ENCODE assay signal across 17 cellular contexts in the genomic region with DNA sequence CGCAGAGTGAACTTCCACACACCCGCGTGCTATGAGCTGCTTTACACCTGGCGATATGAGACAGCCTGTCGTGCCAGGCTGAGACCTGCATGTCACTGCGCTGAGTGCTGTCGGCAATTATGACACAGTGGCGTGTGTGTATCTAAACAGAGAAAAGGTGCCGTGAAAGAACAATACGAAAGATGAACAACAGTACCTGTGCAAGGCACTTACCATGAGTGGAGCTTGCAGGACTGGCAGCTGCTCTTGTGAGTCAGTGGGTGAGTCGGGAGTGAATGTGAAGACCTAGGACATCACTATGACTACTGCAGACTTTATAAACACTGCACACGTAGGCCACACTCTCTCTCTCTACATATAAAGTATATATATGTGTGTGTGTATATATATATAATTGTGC.
DNase-seq lines count a peak whose midpoint lies in the region; ATAC-seq, FAIRE-seq and TF ChIP-seq lines count a peak whose summit lies in the region.
"Had no signal": no experiment of that assay in that cellular context is flagged by ENCODE, and none has a peak within 500 bp of the region (broad histone marks: within the 10 kb centered on the region; RNA-seq: fewer than 3 reads in every experiment).

No MANE protein-coding gene starts in this region.

- H2BK5ac ChIP-seq in H1 (ENCODE audit: low read depth, low read length): peak overlapping the region; percentile 45; the same call in 1 of the 2 replicates

- H2AFZ ChIP-seq in H1 (ENCODE audit: low read length): no peak overlapping the region

- H3K79me2 ChIP-seq in H1 (ENCODE audit: control insufficient read depth in 1 of 2, insufficient read depth in 2 of 2, low read length in 2 of 2): no peaks in the 10 kb centered on the region

- no peak overlapping the region for H3K23ac ChIP-seq in H1 (ENCODE audit: insufficient read length)

- peak; percentile 18 for DNase-seq in right atrium auricular region (ENCODE audit: low spot score)
- DNase-seq in Right ventricle myocardium superior: no peak
- DNase-seq in RWPE1 (ENCODE audit: low spot score): peak; percentile 39
- DNase-seq in H1 (ENCODE audit: low read depth in 1 of 2, low spot score in 2 of 2): no peak
- no peak for DNase-seq in stimulated activated naive CD8-positive, alpha-beta T cell treated with anti-CD3 and anti-CD28 coated beads, Interleukin-15, Interleukin-2, amounts not matched to agents 100 U/mL and 50 U/mL, for 24 hours
- DNase-seq in effector CD4-positive, alpha-beta T cell: no peak
- DNase-seq in DMS153 (lab: John Stamatoyannopoulos, UW): no peak
- no peak for DNase-seq in NCI-H2196 treated with DMSO at 0.1 percent for 48 hours (lab: John Stamatoyannopoulos, UW; ENCODE audit: unreplicated experiment)
- DNase-seq: central memory CD4-positive, alpha-beta T cell; heart right ventricle; NCI-H1048; NCI-H524; nephron progenitor cell; right cardiac atrium; substantia nigra had no signal

- no peak for TF ChIP-seq RAD21 in H1 (IDR thresholded peaks at IDR 0.05 in 1 of 2, conservative IDR thresholded peaks at IDR 0.05 in 1 of 2; ENCODE audit: low read depth in 2 of 2, low read length in 2 of 2)

- TF ChIP-seq POLR2A in H1 (IDR thresholded peaks at IDR 0.05; ENCODE audit: control extremely low read depth in 1 of 2, low read depth in 2 of 2, low read length in 2 of 2): no peak

- H2BK12ac ChIP-seq in H1 (ENCODE audit: low read depth, low read length): 0 out of 2 replicates have a peak overlapping the region, but pooled peaks have one; percentile 79

- H3K14ac ChIP-seq in H1 (ENCODE audit: insufficient read length): no peak overlapping the region

- no peak overlapping the region for H3K4me2 ChIP-seq in H1 (ENCODE audit: insufficient read depth in 1 of 2, low read depth in 2 of 2, low read length in 2 of 2)

- no peaks in the 10 kb centered on the region for H4K20me1 ChIP-seq in H1 (replicated peaks in 1 of 2; ENCODE audit: control insufficient read depth in 1 of 2, insufficient read depth in 2 of 2, low read length in 2 of 2)

- no peak overlapping the region for H2BK120ac ChIP-seq in H1 (replicated peaks; ENCODE audit: low read depth, low read length)

- FAIRE-seq in H1 (lab: Jason Lieb, UNC): no peak
- FAIRE-seq: G401.6, HTR-8/SVneo had no signal

- H3K23me2 ChIP-seq in H1 (ENCODE audit: low read depth, low read length): no peaks in the 10 kb centered on the region

- H3K9ac ChIP-seq in H1 (replicated peaks in 1 of 4; ENCODE audit: extremely low read depth in 1 of 4, low read depth in 3 of 4, low read length in 3 of 4): no peak overlapping the region

- H3K4ac ChIP-seq in H1 (replicated peaks; ENCODE audit: insufficient read length, low read depth, low read length): no peak overlapping the region

- CTCF ChIA-PET in RWPE1 (lab: Yijun Ruan, JAX) (interaction anchor here (0.7 kb wide), 1 partner anchor 34 kb away, joined by 3 read pairs; no protein-coding TSS in a partner anchor), H1 (lab: Charles Lee; ENCODE audit: partially characterized antibody) (interaction anchor here (0.7 to 1.6 kb wide), 5 partner anchors 10 to 28 kb away, joined by 3 to 4 read pairs (median 3); no protein-coding TSS in a partner anchor)

- no peak for ATAC-seq in Right ventricle myocardium superior (ENCODE audit: poor library complexity)
- ATAC-seq in stimulated activated naive CD8-positive, alpha-beta T cell treated with anti-CD3 and anti-CD28 coated beads, Interleukin-15, Interleukin-2, amounts not matched to agents 100 U/mL and 50 U/mL, for 24 hours: peak; percentile 28
- ATAC-seq: heart right ventricle, right cardiac atrium had no signal

- H4K5ac ChIP-seq in H1 (ENCODE audit: insufficient read length, low read depth, low read length): no peak overlapping the region

- peak overlapping the region; percentile 95 for H2AK5ac ChIP-seq in H1 (ENCODE audit: low read depth, low read length)

- H3K27me3 ChIP-seq in right atrium auricular region: no peaks in the 10 kb centered on the region
- H3K27me3 ChIP-seq in H1 (replicated peaks in 1 of 4; ENCODE audit: control insufficient read depth in 3 of 4, extremely low read depth in 1 of 4, insufficient read depth in 3 of 4, low read length in 3 of 4): 0 out of 7 replicates have a peak, but pooled peaks cover 0 to under 1% (median 0%) of the 10 kb centered on the region in 4 experiments

- no peaks in the 10 kb centered on the region for H3K4me1 ChIP-seq in right atrium auricular region
- peaks cover 2 to 6% (median 5%) of the 10 kb centered on the region in 4 experiments; a peak in 5 of 7 replicates for H3K4me1 ChIP-seq in H1 (replicated peaks in 1 of 4; ENCODE audit: control insufficient read depth in 3 of 4, insufficient read depth in 4 of 4, low read length in 3 of 4)

- peak overlapping the region; percentile 62 for H4K91ac ChIP-seq in H1 (replicated peaks; ENCODE audit: insufficient read length, low read length)

- H3K36me3 ChIP-seq in right atrium auricular region (no peaks in the 10 kb centered on the region), H1 (ENCODE audit: control insufficient read depth in 2 of 4, insufficient read depth in 4 of 4, low read length in 3 of 4) (no peaks in the 10 kb centered on the region)
- H3K36me3 ChIP-seq: heart right ventricle had no signal

- POLR2A ChIA-PET in RWPE1 (lab: Yijun Ruan, JAX; ENCODE audit: low non-redundant PET) (interaction anchor here (0.6 kb wide), 1 partner anchor 22 kb away, joined by 4 read pairs; no protein-coding TSS in a partner anchor), H1 (lab: Charles Lee; ENCODE audit: partially characterized antibody) (interaction anchor here (1.5 kb wide), 1 partner anchor 16 kb away, joined by 3 read pairs; no protein-coding TSS in a partner anchor)

- no peaks in the 10 kb centered on the region for H3K79me1 ChIP-seq in H1 (ENCODE audit: low read depth, low read length)

- H2BK15ac ChIP-seq in H1 (ENCODE audit: low read length): no peak overlapping the region

- no peak for TF ChIP-seq EP300 in H1 (IDR thresholded peaks at IDR 0.05; ENCODE audit: borderline replicate concordance in 1 of 2, low read depth in 2 of 2, low read length in 2 of 2)

- H3K56ac ChIP-seq in H1 (replicated peaks; ENCODE audit: insufficient read length, low read depth, low read length): no peak overlapping the region

- H3K27ac ChIP-seq in right atrium auricular region: no peak overlapping the region
- no peak overlapping the region for H3K27ac ChIP-seq in RWPE1
- no peak overlapping the region for H3K27ac ChIP-seq in H1 (ENCODE audit: low read depth, low read length)
- H3K27ac ChIP-seq: heart right ventricle had no signal

- TF ChIP-seq CTCF in right atrium auricular region (IDR thresholded peaks at IDR 0.05) (no peak), RWPE1 (conservative IDR thresholded peaks at IDR 0.05; ENCODE audit: low read depth) (no peak), H1 (IDR thresholded peaks at IDR 0.05; ENCODE audit: control extremely low read depth in 1 of 3, insufficient read depth in 1 of 3, low read depth in 1 of 3, low read length in 3 of 3) (no peak)

- no peaks in the 10 kb centered on the region for H3K9me3 ChIP-seq in right atrium auricular region
- no peaks in the 10 kb centered on the region for H3K9me3 ChIP-seq in H1 (ENCODE audit: insufficient read depth in 2 of 2, low read depth in 1 of 2, low read length in 1 of 2)

- H2BK20ac ChIP-seq in H1 (ENCODE audit: low read length): no peak overlapping the region

- intact Hi-C loops in Right ventricle myocardium superior (cut with DNase I): no loop called here

- no peak overlapping the region for H4K8ac ChIP-seq in H1 (ENCODE audit: extremely low read depth, insufficient read depth, low read length)

- no peak overlapping the region for H3K18ac ChIP-seq in H1 (ENCODE audit: extremely low read depth, low read length)

- no peak overlapping the region for H3K4me3 ChIP-seq in right atrium auricular region
- no peak overlapping the region for H3K4me3 ChIP-seq in H1 (ENCODE audit: extremely low read depth in 1 of 4, insufficient read depth in 2 of 4, low read depth in 3 of 4, low read length in 4 of 4)
- H3K4me3 ChIP-seq: heart right ventricle had no signal

- 93% methylated on average over 12 of the region's 12 CpGs; no CpG with 5 or more reads in 1 of the 2 experiments for WGBS in H1 (ENCODE audit: extremely low coverage in 1 of 2, insufficient coverage in 1 of 2, insufficient read length in 1 of 2, insufficient replicate concordance in 2 of 2, low coverage in 1 of 2, low lambda C conversion rate in 2 of 2, missing lambda C conversion rate in 1 of 2), 2 experiments

TF ChIP-seq in H1, 55 proteins besides CTCF, POLR2A, EP300 and RAD21 (continues in another document):
- TF ChIP-seq PHF8 (conservative IDR thresholded peaks at IDR 0.05; ENCODE audit: low read depth, low read length) (no peak), TEAD4 (IDR thresholded peaks at IDR 0.05; ENCODE audit: low read depth, low read length) (no peak), JUN (IDR thresholded peaks at IDR 0.05; ENCODE audit: low read depth, low read length) (no peak), CHD2 (IDR thresholded peaks at IDR 0.05; ENCODE audit: low read length) (no peak), BACH1 (IDR thresholded peaks at IDR 0.05; ENCODE audit: low read length) (no peak)

Comparison
In these comparisons a context has a peak if more than half of its experiments do, and no peak if none do; other contexts are left out.
1. DNase-seq: peak in right atrium auricular region (single experiment) and RWPE1 (single experiment); none in Right ventricle myocardium superior (single experiment), H1 (0 of 2), stimulated activated naive CD8-positive, alpha-beta T cell treated with anti-CD3 and anti-CD28 coated beads, Interleukin-15, Interleukin-2, amounts not matched to agents 100 U/mL and 50 U/mL, for 24 hours (single experiment), effector CD4-positive, alpha-beta T cell (single experiment), DMS153 (single experiment) and NCI-H2196 treated with DMSO at 0.1 percent for 48 hours (single experiment).